In genomic region chr3:172688588-172688987, GRCh38 we compare ENCODE assay signal across 18 cellular contexts. TPM values are rescaled to one million over a fixed set of nuclear protein-coding genes. Genes with fewer than 3 reads are reported as not detected.
DNase-seq lines count a peak whose midpoint lies in the region; ATAC-seq, FAIRE-seq and TF ChIP-seq lines count a peak whose summit lies in the region.
"Had no signal": no experiment of that assay in that cellular context is flagged by ENCODE, and none has a peak within 500 bp of the region (broad histone marks: within the 10 kb centered on the region; RNA-seq: fewer than 3 reads in every experiment).

No MANE protein-coding gene starts in this region.

- H3K4me1 Mint-ChIP-seq in CD4-positive, alpha-beta memory T cell: peaks cover 3 to 14% (median 9%) of the 10 kb centered on the region in 4 donors

- POLR2A ChIA-PET in HCT116 (lab: Charles Lee) (no interaction called here), K562 (lab: Yijun Ruan, JAX) (interaction anchor here (0.8 kb wide), 1 partner anchor 62 kb away, joined by 4 read pairs; the partner anchor contains the start of gene ECT2)
- POLR2A ChIA-PET in CD4-positive, alpha-beta memory T cell (lab: Charles Lee; ENCODE audit: partially characterized antibody): no interaction called here

- H3K27me3 Mint-ChIP-seq in CD4-positive, alpha-beta memory T cell: no peaks in the 10 kb centered on the region

- RAD21 ChIA-PET in HCT116 (lab: Charles Lee; ENCODE audit: low non-redundant PET in 1 of 2, low total read pairs in 2 of 2, uncharacterized antibody in 2 of 2, unreplicated experiment in 2 of 2): no interaction called here

- no peak overlapping the region for H2AFZ ChIP-seq in HCT116 (ENCODE audit: low read depth, low read length, poor library complexity, severe bottlenecking)
- H2AFZ ChIP-seq in K562 (ENCODE audit: low read depth, low read length): peak overlapping the region; percentile 64

- no peak for TF ChIP-seq EP300 in K562 (IDR thresholded peaks at IDR 0.05; ENCODE audit: low read length)

- H3K4me3 Mint-ChIP-seq in CD4-positive, alpha-beta memory T cell: no peak overlapping the region

- intact Hi-C loops in HCT116 (cut with micrococcal nuclease) (no loop called here), K562 (cut with micrococcal nuclease) (no loop called here), right cardiac atrium (cut with DNase I) (no loop called here), psoas muscle (cut with DNase I) (no loop called here)
- intact Hi-C loops in CD4-positive, alpha-beta memory T cell (cut with micrococcal nuclease): no loop called here

- no peak for FAIRE-seq in K562 (lab: Jason Lieb, UNC)
- FAIRE-seq: A204.1, H1 had no signal

- WGBS in K562 (ENCODE audit: insufficient coverage, low coverage, missing lambda C conversion rate): 18% methylated on average over 4 of the region's 4 CpGs
- WGBS in right cardiac atrium: 62% methylated on average over 4 of the region's 4 CpGs
- 46 to 54% (median 47%) methylated on average over 4 of the region's 4 CpGs for WGBS in psoas muscle, 3 donors

- ATAC-seq in HCT116: no peak
- ATAC-seq in K562: peak; percentile 92
- ATAC-seq in right cardiac atrium: peak; percentile 85 to 88
- peak; percentile 88 to 97 (median 92) for ATAC-seq in psoas muscle
- ATAC-seq in HG02798 (IDR thresholded peaks at IDR 0.05; ENCODE audit: poor library complexity, unreplicated experiment): no peak

- no peaks in the 10 kb centered on the region for H4K20me1 ChIP-seq in HCT116 (ENCODE audit: insufficient read depth)
- no peaks in the 10 kb centered on the region for H4K20me1 ChIP-seq in K562 (replicated peaks; ENCODE audit: control insufficient read depth, insufficient read depth, low read length)
- H4K20me1 ChIP-seq: BLaER1 treated with 17β-estradiol and CSF1 and Interleukin-3, amounts not matched to agents 10 nM and 100 nM had no signal

- H3K9me3 ChIP-seq in HCT116 (ENCODE audit: control insufficient read depth in 1 of 2, insufficient read depth in 1 of 2, low read depth in 1 of 2, low read length in 2 of 2): no peaks in the 10 kb centered on the region
- H3K9me3 ChIP-seq in K562 (replicated peaks; ENCODE audit: control insufficient read depth, insufficient read depth, low read depth, low read length): no peaks in the 10 kb centered on the region
- H3K9me3 ChIP-seq in right cardiac atrium (ENCODE audit: control insufficient read depth, low read length): no peaks in the 10 kb centered on the region
- H3K9me3 ChIP-seq in psoas muscle: no peaks in the 10 kb centered on the region
- no peaks in the 10 kb centered on the region for H3K9me3 ChIP-seq in SJCRH30 (replicated peaks)
- no peaks in the 10 kb centered on the region for H3K9me3 ChIP-seq in CD4-positive, alpha-beta memory T cell (ENCODE audit: control insufficient read depth in 1 of 2, low read length in 2 of 2)
- H3K9me3 ChIP-seq: BLaER1 treated with 17β-estradiol and CSF1 and Interleukin-3, amounts not matched to agents 10 nM and 100 nM; MG63; SJSA1 had no signal

- H3K4me2 ChIP-seq in HCT116 (ENCODE audit: low read length) (peak overlapping the region; percentile 37), K562 (ENCODE audit: insufficient read depth, low read length) (peak overlapping the region; percentile 68)
- H3K4me2 ChIP-seq: BLaER1 treated with 17β-estradiol and CSF1 and Interleukin-3, amounts not matched to agents 10 nM and 100 nM had no signal

- H3K36me3 ChIP-seq in HCT116 (ENCODE audit: control insufficient read depth in 1 of 2, insufficient read depth in 2 of 2, low read length in 2 of 2): no peaks in the 10 kb centered on the region
- no peaks in the 10 kb centered on the region for H3K36me3 ChIP-seq in K562 (ENCODE audit: control insufficient read depth, insufficient read depth, low read length)
- H3K36me3 ChIP-seq in psoas muscle (ENCODE audit: insufficient read depth in 1 of 2, low read depth in 1 of 2): no peaks in the 10 kb centered on the region
- no peaks in the 10 kb centered on the region for H3K36me3 ChIP-seq in SJCRH30
- no peaks in the 10 kb centered on the region for H3K36me3 ChIP-seq in CD4-positive, alpha-beta memory T cell (ENCODE audit: insufficient read depth, low read length)
- H3K36me3 ChIP-seq: BLaER1 treated with 17β-estradiol and CSF1 and Interleukin-3, amounts not matched to agents 10 nM and 100 nM had no signal

- TF ChIP-seq POLR2A in HCT116 (IDR thresholded peaks at IDR 0.05; ENCODE audit: borderline replicate concordance, extremely low read depth, insufficient read depth, insufficient read length): no peak
- no peak for TF ChIP-seq POLR2A in K562 (conservative IDR thresholded peaks at IDR 0.05)

- no peaks in the 10 kb centered on the region for H3K9me2 ChIP-seq in HCT116 (ENCODE audit: insufficient read depth)

- in situ Hi-C loops in K562 (cut with MboI): no loop called here

- TF ChIP-seq CTCF in HCT116 (IDR thresholded peaks at IDR 0.05 in 2 of 3, conservative IDR thresholded peaks at IDR 0.05 in 1 of 3; ENCODE audit: borderline replicate concordance in 1 of 3, insufficient read depth in 1 of 3, low read depth in 2 of 3, low read length in 2 of 3) (no peak), K562 (IDR thresholded peaks at IDR 0.05 in 2 of 3, conservative IDR thresholded peaks at IDR 0.05 in 1 of 3; ENCODE audit: insufficient read depth in 2 of 3, low read depth in 1 of 3, low read length in 3 of 3) (no peak), psoas muscle (IDR thresholded peaks at IDR 0.05) (no peak)

- no peaks in the 10 kb centered on the region for H3K9me3 Mint-ChIP-seq in CD4-positive, alpha-beta memory T cell

- no peak overlapping the region for H3K4me3 ChIP-seq in HCT116 (replicated peaks in 1 of 2; ENCODE audit: low read depth in 1 of 2, low read length in 2 of 2)
- no peak overlapping the region for H3K4me3 ChIP-seq in K562
- no peak overlapping the region for H3K4me3 ChIP-seq in right cardiac atrium (ENCODE audit: low read length)
- no peak overlapping the region for H3K4me3 ChIP-seq in psoas muscle
- no peak overlapping the region for H3K4me3 ChIP-seq in SJCRH30
- H3K4me3 ChIP-seq in CD4-positive, alpha-beta memory T cell (ENCODE audit: low read length in 2 of 2): no peak overlapping the region
- H3K4me3 ChIP-seq: BLaER1 treated with 17β-estradiol and CSF1 and Interleukin-3, amounts not matched to agents 10 nM and 100 nM; MG63; SJSA1 had no signal

- H3K27ac ChIP-seq in HCT116 (ENCODE audit: low read depth, low read length): no peak overlapping the region
- H3K27ac ChIP-seq in K562 (ENCODE audit: extremely low read depth, low read depth, low read length): no peak overlapping the region
- H3K27ac ChIP-seq in right cardiac atrium (ENCODE audit: low read length): peak overlapping the region; percentile 67
- peak overlapping the region; percentile 52 for H3K27ac ChIP-seq in psoas muscle
- H3K27ac ChIP-seq in SJCRH30: no peak overlapping the region
- H3K27ac ChIP-seq in CD4-positive, alpha-beta memory T cell (ENCODE audit: low read depth, low read length): no peak overlapping the region
- H3K27ac ChIP-seq: BLaER1 treated with 17β-estradiol and CSF1 and Interleukin-3, amounts not matched to agents 10 nM and 100 nM; SJSA1 had no signal

- H3K36me3 Mint-ChIP-seq in CD4-positive, alpha-beta memory T cell: no peaks in the 10 kb centered on the region

- BruUV-seq in HCT116 (replicated peaks; lab: Mats Ljungman, UMichigan) (no TSS peak), K562 (replicated peaks; lab: Mats Ljungman, UMichigan) (no TSS peak)

- no peaks in the 10 kb centered on the region for H3K9me1 ChIP-seq in K562 (ENCODE audit: control insufficient read depth, insufficient read depth, low read length)

- peaks cover 6 to 33% of the 10 kb centered on the region in 2 experiments; a peak in 3 of 4 replicates for H3K4me1 ChIP-seq in HCT116 (ENCODE audit: control insufficient read depth in 1 of 2, insufficient read depth in 2 of 2, low read length in 2 of 2)
- H3K4me1 ChIP-seq in K562 (replicated peaks in 1 of 2; ENCODE audit: control insufficient read depth in 2 of 2, insufficient read depth in 2 of 2, low read length in 2 of 2): peaks cover 0 to 6% of the 10 kb centered on the region in 2 experiments; a peak in 2 of 5 replicates
- peaks cover 3% of the 10 kb centered on the region for H3K4me1 ChIP-seq in right cardiac atrium (ENCODE audit: control insufficient read depth, insufficient read depth, low read length)
- H3K4me1 ChIP-seq in psoas muscle: peaks cover 12% of the 10 kb centered on the region
- peaks cover 4% of the 10 kb centered on the region; the same call in 1 of the 2 replicates for H3K4me1 ChIP-seq in SJCRH30
- peaks cover 6% of the 10 kb centered on the region for H3K4me1 ChIP-seq in CD4-positive, alpha-beta memory T cell (ENCODE audit: insufficient read depth, low read length)

- H3K27me3 ChIP-seq in HCT116 (ENCODE audit: insufficient read depth, low read length): no peaks in the 10 kb centered on the region
- H3K27me3 ChIP-seq in K562 (ENCODE audit: control insufficient read depth in 2 of 2, insufficient read depth in 2 of 2, low read length in 2 of 2): no peaks in the 10 kb centered on the region
- H3K27me3 ChIP-seq in right cardiac atrium (ENCODE audit: control insufficient read depth, insufficient read depth): no peaks in the 10 kb centered on the region
- no peaks in the 10 kb centered on the region for H3K27me3 ChIP-seq in psoas muscle (ENCODE audit: insufficient read depth in 3 of 3, low read length in 2 of 3)
- no peaks in the 10 kb centered on the region for H3K27me3 ChIP-seq in SJCRH30
- no peaks in the 10 kb centered on the region for H3K27me3 ChIP-seq in CD4-positive, alpha-beta memory T cell (ENCODE audit: insufficient read depth, low read length)
- H3K27me3 ChIP-seq: BLaER1 treated with 17β-estradiol and CSF1 and Interleukin-3, amounts not matched to agents 10 nM and 100 nM; MG63; SJSA1 had no signal

- no peak overlapping the region for H3K27ac Mint-ChIP-seq in CD4-positive, alpha-beta memory T cell

- CTCF ChIA-PET in HCT116 (lab: Charles Lee) (no interaction called here), K562 (lab: Yijun Ruan, JAX; ENCODE audit: low intra/inter-chr PET ratio) (no interaction called here)
- CTCF ChIA-PET in CD4-positive, alpha-beta memory T cell (lab: Charles Lee; ENCODE audit: partially characterized antibody): interaction anchor here (0.7 to 4.0 kb wide), 5 partner anchors 9 to 228 kb away, joined by 3 to 21 read pairs (median 4); no protein-coding TSS in a partner anchor

- H3K79me2 ChIP-seq in HCT116 (ENCODE audit: insufficient read depth, low read length) (peaks cover 19% of the 10 kb centered on the region), K562 (ENCODE audit: control insufficient read depth, insufficient read depth, low read length) (no peaks in the 10 kb centered on the region)

- H3K9ac ChIP-seq in HCT116 (ENCODE audit: low read length): peak overlapping the region; percentile 9; the same call in 1 of the 2 replicates
- H3K9ac ChIP-seq in K562 (ENCODE audit: insufficient read depth in 1 of 2, low read depth in 2 of 2, low read length in 2 of 2): no peak overlapping the region
- H3K9ac ChIP-seq: BLaER1 treated with 17β-estradiol and CSF1 and Interleukin-3, amounts not matched to agents 10 nM and 100 nM had no signal

- DNase-seq in HCT116 (ENCODE audit: low read depth, low spot score): no peak
- DNase-seq in K562 (ENCODE audit: extremely low read depth in 1 of 4, low spot score in 3 of 4): peak in 2 of 4 experiments; percentile 33 to 34
- DNase-seq in right cardiac atrium: no peak
- DNase-seq in psoas muscle: no peak
- DNase-seq in SJCRH30: no peak
- no peak for DNase-seq in SHP77 treated with DMSO at 0.1 percent for 48 hours (lab: John Stamatoyannopoulos, UW)
- no peak for DNase-seq in CD4-positive, alpha-beta memory T cell
- DNase-seq: DMS153, EL, MG63, NCI-H1092 treated with DMSO at 0.1 percent for 48 hours, NCI-H2227 treated with DMSO at 0.1 percent for 48 hours, NCI-H524 treated with DMSO at 0.1 percent for 48 hours had no signal

- TF ChIP-seq RAD21 in HCT116 (IDR thresholded peaks at IDR 0.05; ENCODE audit: low read depth) (no peak), K562 (CRISPR knock-in tag; conservative IDR thresholded peaks at IDR 0.05 in 1 of 2, IDR thresholded peaks at IDR 0.05 in 1 of 2) (no peak)

RNA-seq across cellular contexts. Expression of gene NCEH1, which starts 22.3 kb away (rescaled TPM):
- total RNA-seq in HCT116 (2021; ENCODE audit: unreplicated experiment): 11.5 TPM
- 7.3 and 8.3 TPM in 2 replicates for polyA plus RNA-seq in HCT116 (2012)
- total RNA-seq in K562 (2011; cell fraction: chromatin; rRNA removed; ENCODE audit: low replicate concordance): 3.5 and 4.7 TPM in 2 replicates
- total RNA-seq in K562 (2011; cell fraction: nucleolus; rRNA removed): 7.6 and 9.3 TPM in 2 replicates
- total RNA-seq in K562 (2011; cell fraction: nucleoplasm; rRNA removed): 4.1 and 6.2 TPM in 2 replicates
- total RNA-seq in K562 (2014; rRNA removed): 1.4 and 1.6 TPM in 2 replicates
- 2.8 and 4.0 TPM in 2 replicates for total RNA-seq in K562 (2014; rRNA removed; fragmentation: Illumina TruSeq; extraction: Trizol)
- total RNA-seq in K562 (2015; rRNA removed; fragmentation: Illumina TruSeq; extraction: Trizol): 2.9 and 3.1 TPM in 2 replicates
- total RNA-seq in K562 (2021): 5.0 and 5.2 TPM in 2 replicates
- polyA plus RNA-seq in K562 (2011; rRNA removed): 2.5 and 3.1 TPM in 2 replicates
- polyA plus RNA-seq in K562 (2011; cell fraction: cytosol; rRNA removed): 1.5 and 1.8 TPM in 2 replicates
- polyA plus RNA-seq in K562 (2011; cell fraction: nucleus; rRNA removed): 1.7 and 2.6 TPM in 2 replicates
- 2.8 and 3.6 TPM in 2 replicates for polyA plus RNA-seq in K562 (2012)
- 3.3 and 3.9 TPM in 2 replicates for polyA plus RNA-seq in K562 (2014; fragmentation: Illumina TruSeq; extraction: Trizol)
- 1 to 10 TPM; 1.3 to 3.0 TPM for polyA plus RNA-seq in K562 (2014; fragmentation: Nextera tagmentation; extraction: Ambion mirVana)
- 1.8 and 2.8 TPM in 2 replicates for polyA plus RNA-seq in K562 (2014; rRNA removed)
- 4.3 and 4.9 TPM in 2 replicates for polyA minus RNA-seq in K562 (2011; rRNA and poly(A)+ RNA removed)
- polyA minus RNA-seq in K562 (2011; cell fraction: cytosol; rRNA and poly(A)+ RNA removed): 2.5 and 2.7 TPM in 2 replicates
- 5.5 and 7.8 TPM in 2 replicates for polyA minus RNA-seq in K562 (2011; cell fraction: nucleus; rRNA and poly(A)+ RNA removed)
- total RNA-seq in right cardiac atrium: 10 to 100 TPM; 25.4 to 39.4 (median 28.1) TPM
- polyA plus RNA-seq in right cardiac atrium: 13.0 TPM
- total RNA-seq in psoas muscle: 10 to 100 TPM in 1 of 4 donors, 1 to 10 TPM in 3; 4.0 to 12.0 (median 7.3) TPM
- polyA plus RNA-seq in psoas muscle: 1 to 10 TPM; 2.6 to 5.1 (median 3.6) TPM
- total RNA-seq in SJCRH30 (2014; rRNA removed; shearing (Covaris generic)): 1.1 and 1.4 TPM in 2 replicates
- total RNA-seq in CD4-positive, alpha-beta memory T cell: 1 to 10 TPM; 3.9 to 5.1 TPM
- 1 to 10 TPM; 2.1 to 3.0 TPM for polyA plus RNA-seq in CD4-positive, alpha-beta memory T cell

Comparison
In these comparisons a context has a peak if more than half of its experiments do, and no peak if none do; other contexts are left out.
1. ATAC-seq: peak in K562 (single experiment), right cardiac atrium (2 of 2) and psoas muscle (4 of 4); none in HCT116 (single experiment) and HG02798 (single experiment).
2. H3K27ac ChIP-seq: peak in right cardiac atrium (single experiment) and psoas muscle (single experiment); none in HCT116 (single experiment), K562 (single experiment), SJCRH30 (single experiment) and CD4-positive, alpha-beta memory T cell (single experiment).
3. Of the 22 proteins assayed by ChIP-seq in both K562 and HCT116: peak only in K562: ELF1; only in HCT116: SP1; in both: none; in neither: 20.